In the genomic region with DNA sequence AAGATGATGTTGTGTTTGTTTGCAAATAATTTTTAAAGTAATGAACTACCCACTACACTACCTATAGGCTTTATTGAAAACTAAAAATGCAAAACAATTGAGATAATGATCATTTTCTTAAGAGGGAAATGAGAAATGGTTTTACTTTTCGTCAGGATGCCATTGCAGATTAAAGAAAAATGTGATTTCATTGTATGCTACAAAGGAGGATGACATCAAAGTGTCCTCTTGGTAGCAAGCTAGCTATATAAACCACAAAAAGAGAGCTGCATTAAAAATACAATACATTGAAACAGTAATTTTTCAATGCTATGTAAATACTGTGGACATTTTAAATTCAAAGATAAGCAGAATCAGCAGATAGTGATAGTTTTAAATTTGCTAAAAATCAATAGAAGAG, we compare ENCODE assay signal across 21 cellular contexts.
DNase-seq lines count a peak whose midpoint lies in the region; ATAC-seq, FAIRE-seq and TF ChIP-seq lines count a peak whose summit lies in the region.
"Had no signal": no experiment of that assay in that cellular context is flagged by ENCODE, and none has a peak within 500 bp of the region (broad histone marks: within the 10 kb centered on the region; RNA-seq: fewer than 3 reads in every experiment).

No MANE protein-coding gene starts in this region.

- H3K79me2 ChIP-seq in GM23338 (replicated peaks; ENCODE audit: insufficient read depth) = no peaks in the 10 kb centered on the region

- WGBS in A549 (ENCODE audit: missing lambda C conversion rate) = 14% methylated on average over 1 of the region's 1 CpG

- CTCF ChIA-PET in A549 (lab: Yijun Ruan, JAX) = interaction anchor here (0.6 kb wide), 1 partner anchor 516 kb away, joined by 3 read pairs; no protein-coding TSS in a partner anchor

- H3K36me3 ChIP-seq in GM23338 (ENCODE audit: insufficient read depth) = no peaks in the 10 kb centered on the region
- no peaks in the 10 kb centered on the region for H3K36me3 ChIP-seq in SK-N-MC (ENCODE audit: insufficient read depth, low read length)
- no peaks in the 10 kb centered on the region for H3K36me3 ChIP-seq in skeletal muscle satellite cell (ENCODE audit: insufficient read depth, low read length)

- ATAC-seq in A549 (no peak), GM23338 (no peak), HG02885 (IDR thresholded peaks at IDR 0.05; ENCODE audit: poor library complexity, unreplicated experiment) (no peak)
- ATAC-seq in activated naive CD4-positive, alpha-beta T cell treated with anti-CD3 and anti-CD28 coated beads, Interleukin-2, amount 50 U/mL, for 72 hours = no peak

- FAIRE-seq in A549 (lab: Jason Lieb, UNC) = no peak
- FAIRE-seq: D721Med, GM12892, GM18507, HTR-8/SVneo had no signal

- H3K27me3 ChIP-seq in GM23338 (ENCODE audit: insufficient read depth) = no peaks in the 10 kb centered on the region
- no peaks in the 10 kb centered on the region for H3K27me3 ChIP-seq in skeletal muscle satellite cell (ENCODE audit: control insufficient read depth, insufficient read depth, low read length)

- H3K4me2 ChIP-seq in A549 (peak overlapping the region; percentile 71), GM23338 (no peak overlapping the region), skeletal muscle satellite cell (ENCODE audit: low read length) (peak overlapping the region; percentile 53)

- no peaks in the 10 kb centered on the region for H3K27me3 Mint-ChIP-seq in GM23338 (ENCODE audit: insufficient read depth, low read depth, poor library complexity)
- H3K27me3 Mint-ChIP-seq: IgD-negative memory B cell had no signal

- H3K27ac Mint-ChIP-seq in GM23338 = peak overlapping the region; percentile 44; the same call in 1 of the 2 replicates
- no peak overlapping the region for H3K27ac Mint-ChIP-seq in activated naive CD4-positive, alpha-beta T cell treated with anti-CD3 and anti-CD28 coated beads, Interleukin-2, amount 50 U/mL, for 72 hours
- H3K27ac Mint-ChIP-seq: CD4-positive, alpha-beta T cell; H9; IgD-negative memory B cell had no signal

- no peak overlapping the region for H3K4me3 Mint-ChIP-seq in GM23338
- H3K4me3 Mint-ChIP-seq: CD4-positive, alpha-beta T cell; H9; IgD-negative memory B cell had no signal

- peaks cover 5% of the 10 kb centered on the region; the same call in 1 of the 3 replicates for H3K4me1 Mint-ChIP-seq in GM23338
- H3K4me1 Mint-ChIP-seq: H9, IgD-negative memory B cell had no signal

- H3K9me3 ChIP-seq in A549 (no peaks in the 10 kb centered on the region), SK-N-MC (ENCODE audit: low read depth, low read length) (no peaks in the 10 kb centered on the region), skeletal muscle satellite cell (replicated peaks; ENCODE audit: low read length) (no peaks in the 10 kb centered on the region)
- H3K9me3 ChIP-seq: Caco-2 had no signal

- no peak overlapping the region for H3K9ac ChIP-seq in SK-N-MC (ENCODE audit: insufficient read length)
- no peak overlapping the region for H3K9ac ChIP-seq in skeletal muscle satellite cell (ENCODE audit: low read depth, low read length)

- H2AFZ ChIP-seq in GM23338 = no peak overlapping the region

- no peak for TF ChIP-seq EP300 in A549 (IDR thresholded peaks at IDR 0.05)

- H3K4me1 ChIP-seq in A549 (peaks cover 54% of the 10 kb centered on the region), GM23338 (ENCODE audit: insufficient read depth) (no peaks in the 10 kb centered on the region; the same call in 1 of the 2 replicates), skeletal muscle satellite cell (ENCODE audit: control insufficient read depth, insufficient read depth, low read length) (peaks cover 19% of the 10 kb centered on the region)

- TF ChIP-seq CTCF in A549 (IDR thresholded peaks at IDR 0.05) (no peak), GM23338 (conservative IDR thresholded peaks at IDR 0.05; ENCODE audit: low read depth in 2 of 2) (no peak)

- H3F3A ChIP-seq in GM23338 (replicated peaks; ENCODE audit: low read depth) = no peaks in the 10 kb centered on the region

- no peak for TF ChIP-seq POLR2A in A549 (IDR thresholded peaks at IDR 0.05; ENCODE audit: low read length)

- H3K36me3 Mint-ChIP-seq in GM23338 (ENCODE audit: low read depth) = no peaks in the 10 kb centered on the region
- H3K36me3 Mint-ChIP-seq in activated naive CD4-positive, alpha-beta T cell treated with anti-CD3 and anti-CD28 coated beads, Interleukin-2, amount 50 U/mL, for 72 hours = no peaks in the 10 kb centered on the region
- H3K36me3 Mint-ChIP-seq: IgD-negative memory B cell had no signal

- peak overlapping the region; percentile 53 to 58; a peak in 5 of 6 replicates for H3K27ac ChIP-seq in A549
- no peak overlapping the region for H3K27ac ChIP-seq in GM23338 (ENCODE audit: low read depth)
- peak overlapping the region; percentile 55 for H3K27ac ChIP-seq in SK-N-MC
- H3K27ac ChIP-seq: C4-2B had no signal

- no peak for TF ChIP-seq RAD21 in A549 (conservative IDR thresholded peaks at IDR 0.05 in 1 of 2, IDR thresholded peaks at IDR 0.05 in 1 of 2)

- DNase-seq in A549 (ENCODE audit: low read depth in 1 of 2, low spot score in 1 of 2) (no peak), GM23338 (ENCODE audit: low spot score) (no peak), SK-N-MC (ENCODE audit: low read depth, low spot score) (no peak), RPMI8226 (no peak)
- no peak for DNase-seq in activated naive CD4-positive, alpha-beta T cell treated with anti-CD3 and anti-CD28 coated beads, Interleukin-2, amount 50 U/mL, for 72 hours (ENCODE audit: low spot score in 2 of 2)
- DNase-seq: 8988T; ACHN; Caco-2; CD4-positive, alpha-beta T cell; GDM1; GOT3; H9; KBM-7 had no signal

- H4K20me1 ChIP-seq in GM23338 (replicated peaks; ENCODE audit: insufficient read depth) = no peaks in the 10 kb centered on the region

- H3K4me3 ChIP-seq in A549 (no peak overlapping the region), GM23338 (no peak overlapping the region), SK-N-MC (peak overlapping the region; percentile 7; the same call in 1 of the 2 replicates), skeletal muscle satellite cell (ENCODE audit: low read length) (no peak overlapping the region)

- no peaks in the 10 kb centered on the region for H3K9me3 Mint-ChIP-seq in GM23338
- H3K9me3 Mint-ChIP-seq in activated naive CD4-positive, alpha-beta T cell treated with anti-CD3 and anti-CD28 coated beads, Interleukin-2, amount 50 U/mL, for 72 hours = no peaks in the 10 kb centered on the region
- H3K9me3 Mint-ChIP-seq: CD4-positive, alpha-beta T cell; H9 had no signal

- POLR2A ChIA-PET in A549 (lab: Yijun Ruan, JAX) = no interaction called here

- H3K9me2 ChIP-seq in GM23338 (ENCODE audit: insufficient read depth) = no peaks in the 10 kb centered on the region

TF ChIP-seq in A549, 52 proteins besides CTCF, POLR2A, EP300 and RAD21:
- TF ChIP-seq MAZ (IDR thresholded peaks at IDR 0.05; ENCODE audit: borderline replicate concordance, low read depth, low read length) (no peak), MAFK (IDR thresholded peaks at IDR 0.05; ENCODE audit: partially characterized antibody) (peak; percentile 45), ZFP36 (IDR thresholded peaks at IDR 0.05; ENCODE audit: borderline replicate concordance, partially characterized antibody) (no peak)

TF ChIP-seq in GM23338, 12 proteins besides CTCF, POLR2A, EP300 and RAD21:
- TF ChIP-seq CREB1 (CRISPR knock-in tag; IDR thresholded peaks at IDR 0.05; ENCODE audit: low read depth) = no peak
- TF ChIP-seq JUNB (IDR thresholded peaks at IDR 0.05; ENCODE audit: unreplicated experiment) = no peak
- TF ChIP-seq, protein P1, sequence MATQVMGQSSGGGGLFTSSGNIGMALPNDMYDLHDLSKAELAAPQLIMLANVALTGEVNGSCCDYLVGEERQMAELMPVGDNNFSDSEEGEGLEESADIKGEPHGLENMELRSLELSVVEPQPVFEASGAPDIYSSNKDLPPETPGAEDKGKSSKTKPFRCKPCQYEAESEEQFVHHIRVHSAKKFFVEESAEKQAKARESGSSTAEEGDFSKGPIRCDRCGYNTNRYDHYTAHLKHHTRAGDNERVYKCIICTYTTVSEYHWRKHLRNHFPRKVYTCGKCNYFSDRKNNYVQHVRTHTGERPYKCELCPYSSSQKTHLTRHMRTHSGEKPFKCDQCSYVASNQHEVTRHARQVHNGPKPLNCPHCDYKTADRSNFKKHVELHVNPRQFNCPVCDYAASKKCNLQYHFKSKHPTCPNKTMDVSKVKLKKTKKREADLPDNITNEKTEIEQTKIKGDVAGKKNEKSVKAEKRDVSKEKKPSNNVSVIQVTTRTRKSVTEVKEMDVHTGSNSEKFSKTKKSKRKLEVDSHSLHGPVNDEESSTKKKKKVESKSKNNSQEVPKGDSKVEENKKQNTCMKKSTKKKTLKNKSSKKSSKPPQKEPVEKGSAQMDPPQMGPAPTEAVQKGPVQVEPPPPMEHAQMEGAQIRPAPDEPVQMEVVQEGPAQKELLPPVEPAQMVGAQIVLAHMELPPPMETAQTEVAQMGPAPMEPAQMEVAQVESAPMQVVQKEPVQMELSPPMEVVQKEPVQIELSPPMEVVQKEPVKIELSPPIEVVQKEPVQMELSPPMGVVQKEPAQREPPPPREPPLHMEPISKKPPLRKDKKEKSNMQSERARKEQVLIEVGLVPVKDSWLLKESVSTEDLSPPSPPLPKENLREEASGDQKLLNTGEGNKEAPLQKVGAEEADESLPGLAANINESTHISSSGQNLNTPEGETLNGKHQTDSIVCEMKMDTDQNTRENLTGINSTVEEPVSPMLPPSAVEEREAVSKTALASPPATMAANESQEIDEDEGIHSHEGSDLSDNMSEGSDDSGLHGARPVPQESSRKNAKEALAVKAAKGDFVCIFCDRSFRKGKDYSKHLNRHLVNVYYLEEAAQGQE (IDR thresholded peaks at IDR 0.05; ENCODE audit: unreplicated experiment) = no peak
- TF ChIP-seq EZH2 (IDR thresholded peaks at IDR 0.05; ENCODE audit: low read depth, unreplicated experiment) = no peak
- no peak for TF ChIP-seq EZH2phosphoT487 (IDR thresholded peaks at IDR 0.05; ENCODE audit: unreplicated experiment)
- TF ChIP-seq NANOG (IDR thresholded peaks at IDR 0.05; ENCODE audit: borderline replicate concordance) = no peak
- TF ChIP-seq STAT1 (IDR thresholded peaks at IDR 0.05; ENCODE audit: unreplicated experiment) = no peak
- TF ChIP-seq, protein P2, sequence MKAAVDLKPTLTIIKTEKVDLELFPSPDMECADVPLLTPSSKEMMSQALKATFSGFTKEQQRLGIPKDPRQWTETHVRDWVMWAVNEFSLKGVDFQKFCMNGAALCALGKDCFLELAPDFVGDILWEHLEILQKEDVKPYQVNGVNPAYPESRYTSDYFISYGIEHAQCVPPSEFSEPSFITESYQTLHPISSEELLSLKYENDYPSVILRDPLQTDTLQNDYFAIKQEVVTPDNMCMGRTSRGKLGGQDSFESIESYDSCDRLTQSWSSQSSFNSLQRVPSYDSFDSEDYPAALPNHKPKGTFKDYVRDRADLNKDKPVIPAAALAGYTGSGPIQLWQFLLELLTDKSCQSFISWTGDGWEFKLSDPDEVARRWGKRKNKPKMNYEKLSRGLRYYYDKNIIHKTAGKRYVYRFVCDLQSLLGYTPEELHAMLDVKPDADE (IDR thresholded peaks at IDR 0.05) = no peak
